1 cellular context compared by ENCODE assay signal in the genomic region with DNA sequence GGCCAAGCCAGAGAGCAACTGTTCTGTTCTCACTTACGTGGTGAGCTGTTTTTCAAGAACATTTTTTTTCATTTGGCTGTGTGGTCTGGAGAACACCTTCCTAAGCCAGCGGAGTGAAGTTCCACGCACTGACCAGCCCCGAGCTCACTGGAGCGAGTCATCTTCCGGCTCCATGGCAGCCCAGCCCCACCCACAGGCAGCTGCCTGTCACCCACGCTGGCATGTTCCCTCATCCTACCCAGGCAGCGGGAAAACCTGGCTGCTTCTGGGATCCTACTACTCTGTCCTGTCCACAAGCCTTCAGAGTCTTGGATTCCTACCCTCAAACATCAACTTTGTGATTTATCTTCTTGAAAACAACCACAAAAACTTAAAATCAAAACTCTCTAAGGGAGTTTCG.
TF ChIP-seq lines count a peak whose summit lies in the region.

No MANE protein-coding gene starts in this region.

TF ChIP-seq in HCT116, 20 proteins besides CTCF, POLR2A, EP300 and RAD21 (continued from another document):
- TF ChIP-seq REST (IDR thresholded peaks at IDR 0.05; ENCODE audit: low read depth) (no peak), SIN3A (IDR thresholded peaks at IDR 0.05; ENCODE audit: low read depth) (no peak), TCF7L2 (IDR thresholded peaks at IDR 0.05; ENCODE audit: borderline replicate concordance, extremely low read depth, insufficient read depth, insufficient read length) (no peak), ELF1 (IDR thresholded peaks at IDR 0.05; ENCODE audit: borderline replicate concordance, low read depth) (no peak), ZNF274 (IDR thresholded peaks at IDR 0.05; ENCODE audit: low read depth, low read length) (no peak), EZH2phosphoT487 (IDR thresholded peaks at IDR 0.05; ENCODE audit: borderline replicate concordance) (no peak), SP1 (IDR thresholded peaks at IDR 0.05; ENCODE audit: low read depth) (peak; percentile 28; the same call in 1 of the 2 replicates), POLR2AphosphoS5 (IDR thresholded peaks at IDR 0.05; ENCODE audit: low read depth, low read length) (no peak), FOSL1 (IDR thresholded peaks at IDR 0.05; ENCODE audit: low read depth) (peak; percentile 44), JUND (IDR thresholded peaks at IDR 0.05) (peak; percentile 41), CEBPB (IDR thresholded peaks at IDR 0.05; ENCODE audit: low read depth) (no peak)
